Comparison of ENCODE assay signal across 8 cellular contexts in the genomic region with DNA sequence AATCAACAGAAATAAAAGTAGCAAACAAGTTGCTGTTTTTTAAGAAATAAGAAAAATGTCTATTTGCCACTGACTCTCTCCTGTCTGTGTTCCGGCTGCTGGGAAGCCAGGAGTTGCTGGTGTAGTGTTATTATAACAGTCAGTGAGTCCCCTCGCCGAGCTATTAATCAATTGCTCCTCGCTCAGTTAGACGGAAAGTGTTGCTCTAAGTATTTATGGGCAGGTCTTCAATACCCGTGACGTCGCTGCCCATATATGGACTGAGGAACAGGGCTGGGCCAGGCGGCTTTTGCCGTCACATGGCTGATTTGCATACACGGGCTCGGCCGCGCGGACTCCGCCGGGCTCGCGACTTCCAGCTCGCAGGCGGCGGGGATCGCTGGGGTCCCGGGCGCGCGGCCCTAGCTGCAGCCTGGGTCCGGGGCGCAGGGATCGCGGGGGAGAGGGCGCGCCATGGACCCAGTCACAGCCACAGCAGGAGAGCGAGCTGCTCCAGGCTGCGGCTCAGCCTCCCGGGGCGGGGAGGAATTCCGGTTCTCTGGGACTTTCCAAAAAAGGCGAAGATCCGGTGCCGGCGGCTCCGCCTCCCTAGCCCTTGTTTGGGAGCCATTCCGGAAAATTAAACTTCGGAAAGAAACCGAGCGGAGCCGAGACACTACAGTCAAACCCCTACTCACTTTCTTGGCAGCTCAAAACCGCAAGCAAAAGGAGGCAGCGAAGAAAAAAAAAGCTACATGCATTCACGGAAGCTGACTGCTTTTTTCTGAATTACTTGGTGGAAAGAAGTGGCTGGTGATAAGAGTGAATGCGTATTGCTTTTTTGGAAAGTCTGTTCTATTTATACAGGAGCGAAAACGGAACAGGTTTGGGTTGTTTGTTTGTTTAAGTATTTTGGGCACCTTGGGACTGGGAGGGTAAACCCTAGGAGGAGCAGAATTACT. TPM values are rescaled to one million over a fixed set of nuclear protein-coding genes. Genes with fewer than 3 reads are reported as not detected.
DNase-seq lines count a peak whose midpoint lies in the region; ATAC-seq and TF ChIP-seq lines count a peak whose summit lies in the region.

A gene (minus strand): TSS at position 188 of the 941 bp plus-strand sequence. CDS start 337 bp downstream, outside the sequence.

- no peaks in the 10 kb centered on the region for H3K9me3 ChIP-seq in osteoblast (ENCODE audit: low read depth, low read length)
- no peaks in the 10 kb centered on the region for H3K9me3 ChIP-seq in thoracic aorta

- DNase-seq in GM04503 (ENCODE audit: low read depth) (peak; percentile 68), HFF-Myc (ENCODE audit: extremely low read depth, low read depth) (peak; percentile 80), NAMALWA (ENCODE audit: low spot score) (peak; percentile 97), SKM-1 treated with dmso at 0.1 percent for 144 hours (lab: John Stamatoyannopoulos, UW; ENCODE audit: unreplicated experiment) (peak; percentile 88), glomerular visceral epithelial cell (ENCODE audit: extremely low spot score) (peak; percentile 94), osteoblast (ENCODE audit: insufficient read length, low spot score, missing footprints) (peak; percentile 99), thoracic aorta (ENCODE audit: low spot score) (peak; percentile 92)
- DNase-seq in activated naive CD8-positive, alpha-beta T cell treated with anti-CD3 and anti-CD28 coated beads for 36 hours, result peak; percentile 92

- H2AFZ ChIP-seq in osteoblast (ENCODE audit: low read length), result peak within 1 kb of the TSS; percentile 76

- H3K79me2 ChIP-seq in osteoblast (ENCODE audit: insufficient read depth, low read length), result peaks cover 4% of the 10 kb centered on the region

- H3K36me3 ChIP-seq in osteoblast (ENCODE audit: insufficient read depth, low read length) (no peaks in the 10 kb centered on the region), thoracic aorta (no peaks in the 10 kb centered on the region)

- TF ChIP-seq CTCF in HFF-Myc (IDR thresholded peaks at IDR 0.05; ENCODE audit: low read depth, low read length, missing control alignments) (no peak), osteoblast (IDR thresholded peaks at IDR 0.05; ENCODE audit: extremely low read depth, low read depth, low read length) (no peak), thoracic aorta (IDR thresholded peaks at IDR 0.05) (no peak)

- peaks cover 38% of the 10 kb centered on the region for H3K36me3 Mint-ChIP-seq in activated naive CD8-positive, alpha-beta T cell treated with anti-CD3 and anti-CD28 coated beads for 36 hours

- peak; percentile 85 for ATAC-seq in thoracic aorta (ENCODE audit: insufficient number of reproducible peaks, low FRiP score, low read depth)

- H3K27me3 ChIP-seq in osteoblast (ENCODE audit: insufficient read depth, low read length) (peaks cover 47% of the 10 kb centered on the region), thoracic aorta (replicated peaks; ENCODE audit: insufficient read depth) (no peaks in the 10 kb centered on the region)

- H3K4me3 Mint-ChIP-seq in activated naive CD8-positive, alpha-beta T cell treated with anti-CD3 and anti-CD28 coated beads for 36 hours, result peak within 1 kb of the TSS; percentile 89

- peaks cover 27% of the 10 kb centered on the region for H3K27me3 Mint-ChIP-seq in activated naive CD8-positive, alpha-beta T cell treated with anti-CD3 and anti-CD28 coated beads for 36 hours

- peaks cover 6% of the 10 kb centered on the region for H4K20me1 ChIP-seq in osteoblast (ENCODE audit: insufficient read depth, low read length)

- H3K4me2 ChIP-seq in osteoblast (ENCODE audit: insufficient read depth, low read length), result peak within 1 kb of the TSS; percentile 96

- H3K27ac ChIP-seq in osteoblast (ENCODE audit: low read depth, low read length) (peak within 1 kb of the TSS; percentile 30), thoracic aorta (peak within 1 kb of the TSS; percentile 79 to 89)

- peak within 1 kb of the TSS; percentile 49 for H3K4me3 ChIP-seq in HFF-Myc (replicated peaks; ENCODE audit: low read depth, low read length)
- peak within 1 kb of the TSS; percentile 83 for H3K4me3 ChIP-seq in osteoblast (ENCODE audit: insufficient read depth, low read length)
- H3K4me3 ChIP-seq in thoracic aorta, result peak within 1 kb of the TSS; percentile 95

- H3K4me1 ChIP-seq in osteoblast (ENCODE audit: insufficient read depth, low read length), result peaks cover 26% of the 10 kb centered on the region
- peaks cover 20 to 44% of the 10 kb centered on the region in 2 donors for H3K4me1 ChIP-seq in thoracic aorta (ENCODE audit: control insufficient read depth in 1 of 2, low read depth in 2 of 2)

- peak within 1 kb of the TSS; percentile 97 for H3K27ac Mint-ChIP-seq in activated naive CD8-positive, alpha-beta T cell treated with anti-CD3 and anti-CD28 coated beads for 36 hours

- no peaks in the 10 kb centered on the region for H3K9me3 Mint-ChIP-seq in activated naive CD8-positive, alpha-beta T cell treated with anti-CD3 and anti-CD28 coated beads for 36 hours

- H3K4me1 Mint-ChIP-seq in activated naive CD8-positive, alpha-beta T cell treated with anti-CD3 and anti-CD28 coated beads for 36 hours, result peaks cover 33% of the 10 kb centered on the region

RNA-seq across cellular contexts. Expression of the gene that starts here (rescaled TPM):
- total RNA-seq in activated naive CD8-positive, alpha-beta T cell treated with anti-CD3 and anti-CD28 coated beads for 36 hours, result 10 to 100 TPM; 52.1 to 53.2 TPM
- 2.4 and 3.6 TPM in 2 replicates for total RNA-seq in osteoblast
- 1 to 10 TPM in 1 of 2 donors, under 1 TPM in 1; 0.95 to 3.3 TPM for total RNA-seq in thoracic aorta

Comparison
In these comparisons a context has a peak if more than half of its experiments do, and no peak if none do; other contexts are left out.
1. Peak in every context shown above with its lines: DNase-seq, ATAC-seq, H3K4me3 ChIP-seq and H3K27ac ChIP-seq.
2. RNA of the gene that starts here (total RNA-seq): 52.1 to 53.2 TPM in activated naive CD8-positive, alpha-beta T cell treated with anti-CD3 and anti-CD28 coated beads for 36 hours; 2.4 to 3.6 TPM in osteoblast and 0.95 to 3.3 TPM in thoracic aorta; every median in the first group is over 10 times any median in the second.